Comparison of ENCODE assay signal across 19 cellular contexts in the genomic region with DNA sequence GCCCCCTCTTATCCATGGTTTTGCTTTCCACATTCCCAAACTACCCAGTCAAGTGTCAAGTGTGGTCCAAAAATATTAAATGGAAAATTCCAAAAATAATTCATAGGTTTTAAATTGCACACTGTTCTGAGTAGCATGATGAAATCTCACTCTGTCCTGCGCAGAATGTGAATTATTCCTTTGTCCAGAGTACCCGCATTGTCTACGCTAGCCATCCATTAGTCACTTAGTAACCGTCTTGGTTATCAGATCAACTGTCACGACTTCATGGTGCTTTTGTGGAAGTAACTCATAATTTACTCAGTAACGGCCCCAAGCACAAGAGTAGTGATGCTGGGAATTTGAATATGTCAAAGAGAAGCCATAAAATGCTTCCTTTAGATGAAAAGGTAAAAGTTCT.
A peak's percentile ranks its signal among the peaks of the same experiment; 100 is the strongest.
DNase-seq lines count a peak whose midpoint lies in the region; ATAC-seq, FAIRE-seq and TF ChIP-seq lines count a peak whose summit lies in the region.
"Had no signal": no experiment of that assay in that cellular context is flagged by ENCODE, and none has a peak within 500 bp of the region (broad histone marks: within the 10 kb centered on the region; RNA-seq: fewer than 3 reads in every experiment).

No MANE protein-coding gene starts in this region.

- no peak overlapping the region for H3K4me3 ChIP-seq in fibroblast of the aortic adventitia (ENCODE audit: low read depth, low read length)
- H3K4me3 ChIP-seq: GM12878, GM23248 had no signal

- FAIRE-seq in HTR-8/SVneo (lab: Jason Lieb, UNC) (peak; percentile 58), frontal cortex (lab: Jason Lieb, UNC) (no peak)
- FAIRE-seq: GM12878, GM18507 had no signal

- DNase-seq in HTR-8/SVneo (ENCODE audit: insufficient read length, low spot score) (peak; percentile 62), fibroblast of the aortic adventitia (ENCODE audit: low read depth) (peak; percentile 25), anterior cingulate cortex (lab: John Stamatoyannopoulos, UW) (no peak), frontal cortex (ENCODE audit: low spot score in 2 of 2) (no peak), chondrocyte (ENCODE audit: low spot score) (no peak), UCSD-AML1 (lab: John Stamatoyannopoulos, UW; ENCODE audit: unreplicated experiment) (no peak)
- DNase-seq: CD4-positive, alpha-beta T cell; DMS79; GDM1; GM23248; KG1; NCI-H1436; NCI-H2029 treated with DMSO at 0.1 percent for 48 hours; Right ventricle myocardium superior had no signal

- no peaks in the 10 kb centered on the region for H3K36me3 Mint-ChIP-seq in chondrocyte (ENCODE audit: low read depth)

- H3K9me3 Mint-ChIP-seq in chondrocyte (ENCODE audit: low read depth), result peaks cover 5% of the 10 kb centered on the region
- H3K9me3 Mint-ChIP-seq: CD4-positive, alpha-beta T cell had no signal

- H3K4me1 Mint-ChIP-seq in chondrocyte (ENCODE audit: low read depth), result peaks cover 9% of the 10 kb centered on the region
- H3K4me1 Mint-ChIP-seq: B cell had no signal

- no peaks in the 10 kb centered on the region for H3K27me3 Mint-ChIP-seq in chondrocyte (ENCODE audit: low read depth)
- H3K27me3 Mint-ChIP-seq: B cell; CD4-positive, alpha-beta T cell had no signal

- peak; percentile 93 for ATAC-seq in SK-N-SH treated with all-trans-retinoic acid at 6 μM for 48 hours
- ATAC-seq: GM12878, Panc1 had no signal

- H3K4me3 Mint-ChIP-seq in chondrocyte (ENCODE audit: unreplicated experiment), result no peak overlapping the region
- H3K4me3 Mint-ChIP-seq: B cell; CD4-positive, alpha-beta T cell had no signal

- no peak overlapping the region for H3K27ac Mint-ChIP-seq in chondrocyte (ENCODE audit: unreplicated experiment)
- H3K27ac Mint-ChIP-seq: B cell; CD4-positive, alpha-beta T cell had no signal

- TF ChIP-seq CTCF in fibroblast of the aortic adventitia (IDR thresholded peaks at IDR 0.05; ENCODE audit: insufficient read depth, low read length) (no peak), chondrocyte (IDR thresholded peaks at IDR 0.05) (no peak)

TF ChIP-seq in SK-N-SH treated with all-trans-retinoic acid at 6 μM for 48 hours, 23 proteins besides CTCF, POLR2A, EP300 and RAD21 (continues in another document):
- TF ChIP-seq ZNF70 (CRISPR knock-in tag; IDR thresholded peaks at IDR 0.05), result no peak
- TF ChIP-seq TOX (CRISPR knock-in tag; IDR thresholded peaks at IDR 0.05; ENCODE audit: borderline replicate concordance), result no peak
- TF ChIP-seq, protein P1, sequence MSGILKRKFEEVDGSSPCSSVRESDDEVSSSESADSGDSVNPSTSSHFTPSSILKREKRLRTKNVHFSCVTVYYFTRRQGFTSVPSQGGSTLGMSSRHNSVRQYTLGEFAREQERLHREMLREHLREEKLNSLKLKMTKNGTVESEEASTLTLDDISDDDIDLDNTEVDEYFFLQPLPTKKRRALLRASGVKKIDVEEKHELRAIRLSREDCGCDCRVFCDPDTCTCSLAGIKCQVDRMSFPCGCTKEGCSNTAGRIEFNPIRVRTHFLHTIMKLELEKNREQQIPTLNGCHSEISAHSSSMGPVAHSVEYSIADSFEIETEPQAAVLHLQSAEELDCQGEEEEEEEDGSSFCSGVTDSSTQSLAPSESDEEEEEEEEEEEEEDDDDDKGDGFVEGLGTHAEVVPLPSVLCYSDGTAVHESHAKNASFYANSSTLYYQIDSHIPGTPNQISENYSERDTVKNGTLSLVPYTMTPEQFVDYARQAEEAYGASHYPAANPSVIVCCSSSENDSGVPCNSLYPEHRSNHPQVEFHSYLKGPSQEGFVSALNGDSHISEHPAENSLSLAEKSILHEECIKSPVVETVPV (CRISPR knock-in tag; IDR thresholded peaks at IDR 0.05), result 0 out of 2 replicates have a peak, but pooled peaks have one; percentile 36
- TF ChIP-seq GLIS3 (CRISPR knock-in tag; IDR thresholded peaks at IDR 0.05), result no peak
- TF ChIP-seq ESRRG (CRISPR knock-in tag; IDR thresholded peaks at IDR 0.05), result no peak
- TF ChIP-seq ZC3H10 (CRISPR knock-in tag; IDR thresholded peaks at IDR 0.05), result no peak
- no peak for TF ChIP-seq RARB (CRISPR knock-in tag; IDR thresholded peaks at IDR 0.05)
- TF ChIP-seq CSDC2 (CRISPR knock-in tag; IDR thresholded peaks at IDR 0.05), result no peak
- no peak for TF ChIP-seq POU6F1 (CRISPR knock-in tag; IDR thresholded peaks at IDR 0.05; ENCODE audit: borderline replicate concordance, low read depth)
- no peak for TF ChIP-seq PPARA (CRISPR knock-in tag; IDR thresholded peaks at IDR 0.05; ENCODE audit: borderline replicate concordance)
- TF ChIP-seq OSR1 (CRISPR knock-in tag; IDR thresholded peaks at IDR 0.05), result no peak
- no peak for TF ChIP-seq ZNF565 (CRISPR knock-in tag; conservative IDR thresholded peaks at IDR 0.05; ENCODE audit: low read depth)
- peak; percentile 77; the same call in 1 of the 2 replicates for TF ChIP-seq CREB5 (CRISPR knock-in tag; IDR thresholded peaks at IDR 0.05; ENCODE audit: low read depth)
- TF ChIP-seq TCF4 (CRISPR knock-in tag; IDR thresholded peaks at IDR 0.05; ENCODE audit: borderline replicate concordance), result no peak
- TF ChIP-seq ZNF8 (CRISPR knock-in tag; IDR thresholded peaks at IDR 0.05), result no peak
- peak; percentile 99 for TF ChIP-seq ISL1 (CRISPR knock-in tag; IDR thresholded peaks at IDR 0.05)
- TF ChIP-seq TSHZ2 (CRISPR knock-in tag; IDR thresholded peaks at IDR 0.05), result no peak
- TF ChIP-seq ZFP30 (CRISPR knock-in tag; IDR thresholded peaks at IDR 0.05), result 0 out of 2 replicates have a peak, but pooled peaks have one; percentile 18
- no peak for TF ChIP-seq BACH2 (CRISPR knock-in tag; IDR thresholded peaks at IDR 0.05; ENCODE audit: borderline replicate concordance)
- no peak for TF ChIP-seq ARNTL (CRISPR knock-in tag; IDR thresholded peaks at IDR 0.05; ENCODE audit: borderline replicate concordance, low read depth)
- no peak for TF ChIP-seq SNAI2 (CRISPR knock-in tag; IDR thresholded peaks at IDR 0.05)
- TF ChIP-seq ZFP3 (CRISPR knock-in tag; IDR thresholded peaks at IDR 0.05), result no peak

Comparison
In these comparisons a context has a peak if more than half of its experiments do, and no peak if none do; other contexts are left out.
1. DNase-seq: peak in HTR-8/SVneo (single experiment) and fibroblast of the aortic adventitia (single experiment); none in anterior cingulate cortex (0 of 58), frontal cortex (0 of 2), chondrocyte (single experiment) and UCSD-AML1 (single experiment).